In the genomic region with DNA sequence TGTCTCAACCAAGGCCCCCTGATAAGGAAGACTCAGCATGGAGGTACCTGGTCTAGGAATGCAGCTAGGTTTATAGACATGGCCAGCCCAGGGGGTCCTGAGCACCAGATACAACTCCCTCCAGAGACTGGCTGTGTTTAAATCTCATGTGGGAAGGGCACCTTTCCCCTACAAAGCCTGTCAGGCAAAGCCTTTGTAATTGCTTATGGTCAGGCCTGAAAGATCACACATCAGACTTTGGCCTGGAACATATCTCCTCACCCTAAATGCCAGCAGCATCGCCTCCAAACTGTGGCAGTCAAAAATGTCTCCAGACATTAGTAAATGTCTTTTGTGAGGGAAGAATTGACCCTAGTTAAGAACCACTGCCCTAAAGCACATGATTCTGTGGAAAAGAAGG, we compare ENCODE assay signal across 26 cellular contexts.
"Had no signal": no experiment of that assay in that cellular context is flagged by ENCODE, and none has a peak within 500 bp of the region (broad histone marks: within the 10 kb centered on the region; RNA-seq: fewer than 3 reads in every experiment).

No MANE protein-coding gene starts in this region.

- DNase-seq: activated CD4-positive, alpha-beta T cell treated with anti-CD3 and anti-CD28 coated beads, Interleukin-2, amount 50 U/mL, for 1 hour; activated CD8-positive, alpha-beta T cell treated with anti-CD3 and anti-CD28 coated beads for 36 hours; activated naive CD4-positive, alpha-beta T cell; activated T-cell treated with anti-CD3 and anti-CD28 coated beads for 4 hours; activated T-cell treated with anti-CD3 and anti-CD28 coated beads, Interleukin-2, amount 50 U/mL, for 72 hours; central memory CD4-positive, alpha-beta T cell; esophagus squamous epithelium; glutamatergic neuron; left cardiac atrium; naive B cell; nucleus accumbens; pancreas; psoas muscle; spleen; stimulated activated naive CD8-positive, alpha-beta T cell treated with anti-CD3 and anti-CD28 coated beads, Interleukin-15, amount 100 ng/mL, for 72 hours; substantia nigra; SW 1271; T-helper 9 cell; upper lobe of left lung; WERI-Rb-1 had no signal

- ATAC-seq: left cardiac atrium; pancreas; psoas muscle; stimulated activated naive CD8-positive, alpha-beta T cell treated with anti-CD3 and anti-CD28 coated beads, Interleukin-15, amount 100 ng/mL, for 72 hours had no signal

- H3K27ac Mint-ChIP-seq: mesothelial cell of epicardium had no signal

- H3K4me3 Mint-ChIP-seq: activated CD8-positive, alpha-beta T cell treated with anti-CD3 and anti-CD28 coated beads for 36 hours; activated T-cell treated with anti-CD3 and anti-CD28 coated beads, Interleukin-2, amount 50 U/mL, for 72 hours; mesothelial cell of epicardium; naive B cell; neural crest cell; stimulated activated naive CD8-positive, alpha-beta T cell treated with anti-CD3 and anti-CD28 coated beads, Interleukin-15, amount 100 ng/mL, for 72 hours; T-helper 1 cell treated with Interleukin-12 subunit alpha and Interleukin-12 subunit beta and Interleukin-4 antibody, amounts not matched to agents 30 μg/mL and 1 μg/mL, for 36 hours had no signal

- H3K27me3 Mint-ChIP-seq: activated CD8-positive, alpha-beta T cell treated with anti-CD3 and anti-CD28 coated beads for 36 hours; naive B cell; stimulated activated naive CD8-positive, alpha-beta T cell treated with anti-CD3 and anti-CD28 coated beads, Interleukin-15, amount 100 ng/mL, for 72 hours had no signal

- H3K9me3 Mint-ChIP-seq: activated T-cell treated with anti-CD3 and anti-CD28 coated beads, Interleukin-2, amount 50 U/mL, for 72 hours; T-helper 1 cell treated with Interleukin-12 subunit alpha and Interleukin-12 subunit beta and Interleukin-4 antibody, amounts not matched to agents 30 μg/mL and 1 μg/mL, for 36 hours had no signal

- H3K27ac ChIP-seq: breast epithelium, esophagus squamous epithelium, pancreas, psoas muscle, right atrium auricular region, spleen, upper lobe of left lung, vagina, WERI-Rb-1 had no signal

- H3K4me1 ChIP-seq: breast epithelium, esophagus squamous epithelium, pancreas, psoas muscle, vagina had no signal

- H3K4me3 ChIP-seq: breast epithelium, esophagus squamous epithelium, pancreas, psoas muscle, right atrium auricular region, spleen, upper lobe of left lung, vagina had no signal

- H3K4me1 Mint-ChIP-seq: mesothelial cell of epicardium, neural crest cell had no signal

- H3K9me3 ChIP-seq: breast epithelium, esophagus squamous epithelium, pancreas, psoas muscle, right atrium auricular region, upper lobe of left lung, vagina had no signal

- H3K36me3 ChIP-seq: breast epithelium, pancreas, vagina, WERI-Rb-1 had no signal

- H3K27me3 ChIP-seq: breast epithelium, esophagus squamous epithelium, pancreas, right atrium auricular region, spleen, upper lobe of left lung, vagina had no signal
